Comparison of ENCODE assay signal across 10 cellular contexts in genomic region chr14:30560581-30560980, GRCh38. TPM values are rescaled to one million over a fixed set of nuclear protein-coding genes. Genes with fewer than 3 reads are reported as not detected.
DNase-seq lines count a peak whose midpoint lies in the region; ATAC-seq, FAIRE-seq and TF ChIP-seq lines count a peak whose summit lies in the region.
"Had no signal": no experiment of that assay in that cellular context is flagged by ENCODE, and none has a peak within 500 bp of the region (broad histone marks: within the 10 kb centered on the region; RNA-seq: fewer than 3 reads in every experiment).

No MANE protein-coding gene starts in this region.

- H4K20me1 ChIP-seq in HCT116 (ENCODE audit: insufficient read depth) = peaks cover 9% of the 10 kb centered on the region; the same call in 1 of the 2 replicates
- peaks cover 3% of the 10 kb centered on the region for H4K20me1 ChIP-seq in keratinocyte (ENCODE audit: control insufficient read depth, extremely low read depth, insufficient read depth, low read length)

- intact Hi-C loops in HCT116 (cut with micrococcal nuclease) = no loop called here
- intact Hi-C loops in thyroid gland (cut with DNase I) = no loop called here

- H3K9me2 ChIP-seq in HCT116 (ENCODE audit: insufficient read depth) = no peaks in the 10 kb centered on the region

- dilution Hi-C loops in keratinocyte (cut with MboI; ENCODE audit: extremely low pct_ligation_motif_present, low sequenced_read_pairs) = no loop called here

- CTCF ChIA-PET in HCT116 (lab: Charles Lee) = no interaction called here

- 87 to 92% methylated on average over 1 of the region's 1 CpG for WGBS in thyroid gland, 2 donors

- no peak overlapping the region for H3K27ac ChIP-seq in HCT116 (ENCODE audit: low read depth, low read length)
- no peak overlapping the region for H3K27ac ChIP-seq in keratinocyte (ENCODE audit: control insufficient read depth, insufficient read depth, low read length)
- H3K27ac ChIP-seq in thyroid gland = no peak overlapping the region
- H3K27ac ChIP-seq: stomach had no signal

- POLR2A ChIA-PET in HCT116 (lab: Charles Lee) = no interaction called here

- H3K36me3 ChIP-seq in HCT116 (ENCODE audit: control insufficient read depth in 1 of 2, insufficient read depth in 2 of 2, low read length in 2 of 2) (peaks cover 2 to 3% of the 10 kb centered on the region in 2 experiments; a peak in 2 of 4 replicates), keratinocyte (ENCODE audit: control insufficient read depth in 2 of 2, extremely low read depth in 1 of 2, insufficient read depth in 2 of 2, low read length in 2 of 2) (peaks cover 0 to 4% of the 10 kb centered on the region in 2 experiments), thyroid gland (no peaks in the 10 kb centered on the region)
- H3K36me3 ChIP-seq: stomach had no signal

- H3K9me1 ChIP-seq in keratinocyte (ENCODE audit: control insufficient read depth, extremely low read depth, insufficient read depth, low read length) = no peaks in the 10 kb centered on the region

- no peak for FAIRE-seq in keratinocyte (lab: Jason Lieb, UNC)

- peaks cover 3% of the 10 kb centered on the region for H3K36me3 Mint-ChIP-seq in activated naive CD8-positive, alpha-beta T cell

- H3K79me2 ChIP-seq in HCT116 (ENCODE audit: insufficient read depth, low read length) = peaks cover 65% of the 10 kb centered on the region
- peaks cover 63% of the 10 kb centered on the region for H3K79me2 ChIP-seq in keratinocyte (ENCODE audit: control insufficient read depth, insufficient read depth, low read length)

- no peaks in the 10 kb centered on the region for H3K9me3 Mint-ChIP-seq in activated naive CD8-positive, alpha-beta T cell (ENCODE audit: low read depth)

- H3K4me1 ChIP-seq in HCT116 (ENCODE audit: control insufficient read depth in 1 of 2, insufficient read depth in 2 of 2, low read length in 2 of 2) = peaks cover 8 to 21% of the 10 kb centered on the region in 2 experiments
- H3K4me1 ChIP-seq in keratinocyte (ENCODE audit: control insufficient read depth, extremely low read depth, insufficient read depth, low read length) = peaks cover 15% of the 10 kb centered on the region
- peaks cover 3 to 9% of the 10 kb centered on the region in 2 donors for H3K4me1 ChIP-seq in thyroid gland

- BruUV-seq in HCT116 (replicated peaks; lab: Mats Ljungman, UMichigan) = no TSS peak

- TF ChIP-seq POLR2A in HCT116 (IDR thresholded peaks at IDR 0.05; ENCODE audit: borderline replicate concordance, extremely low read depth, insufficient read depth, insufficient read length) = no peak
- TF ChIP-seq POLR2A in thyroid gland (IDR thresholded peaks at IDR 0.05) = no peak

- ATAC-seq in HCT116 = no peak
- ATAC-seq in GM21723 (IDR thresholded peaks at IDR 0.05; ENCODE audit: unreplicated experiment) = no peak
- no peak for ATAC-seq in HG03520 (IDR thresholded peaks at IDR 0.05; ENCODE audit: unreplicated experiment)

- H3K9me3 ChIP-seq in HCT116 (ENCODE audit: control insufficient read depth in 1 of 2, insufficient read depth in 1 of 2, low read depth in 1 of 2, low read length in 2 of 2) (no peaks in the 10 kb centered on the region), keratinocyte (ENCODE audit: control insufficient read depth, low read depth, low read length) (no peaks in the 10 kb centered on the region), thyroid gland (no peaks in the 10 kb centered on the region)
- H3K9me3 ChIP-seq: stomach had no signal

- H3K9ac ChIP-seq in HCT116 (ENCODE audit: low read length) = peak overlapping the region; percentile 91; the same call in 1 of the 2 replicates
- H3K9ac ChIP-seq in keratinocyte (ENCODE audit: control insufficient read depth, extremely low read depth, insufficient read depth, low read length) = no peak overlapping the region

- H3K4me3 ChIP-seq in AG09309 (ENCODE audit: control insufficient read depth, low read depth, low read length) = peak overlapping the region; percentile 93
- peak overlapping the region; percentile 92 to 93 for H3K4me3 ChIP-seq in HCT116 (replicated peaks in 1 of 2; ENCODE audit: low read depth in 1 of 2, low read length in 2 of 2)
- peak overlapping the region in 2 of 3 experiments; percentile 95 to 98 for H3K4me3 ChIP-seq in keratinocyte (ENCODE audit: control insufficient read depth in 2 of 3, extremely low read depth in 1 of 3, insufficient read depth in 2 of 3, low read depth in 1 of 3, low read length in 3 of 3)
- no peak overlapping the region for H3K4me3 ChIP-seq in thyroid gland (replicated peaks in 1 of 3)

- no peak for TF ChIP-seq CTCF in AG09309 (IDR thresholded peaks at IDR 0.05; ENCODE audit: control insufficient read depth, insufficient read depth, low read depth, low read length, missing control alignments)
- TF ChIP-seq CTCF in HCT116 (IDR thresholded peaks at IDR 0.05 in 2 of 3, conservative IDR thresholded peaks at IDR 0.05 in 1 of 3; ENCODE audit: borderline replicate concordance in 1 of 3, insufficient read depth in 1 of 3, low read depth in 2 of 3, low read length in 2 of 3) = no peak
- TF ChIP-seq CTCF in keratinocyte (optimal IDR thresholded peaks at IDR 0.05 in 1 of 3, IDR thresholded peaks at IDR 0.05 in 1 of 3, conservative IDR thresholded peaks at IDR 0.05 in 1 of 3; ENCODE audit: extremely low read depth in 1 of 3, insufficient read depth in 2 of 3, low read length in 3 of 3) = no peak
- TF ChIP-seq CTCF in thyroid gland (IDR thresholded peaks at IDR 0.05) = no peak

- H3K4me3 Mint-ChIP-seq in activated naive CD8-positive, alpha-beta T cell = peak overlapping the region; percentile 81

- no peak for TF ChIP-seq RAD21 in HCT116 (IDR thresholded peaks at IDR 0.05; ENCODE audit: low read depth)

- H3K27me3 ChIP-seq in HCT116 (ENCODE audit: insufficient read depth, low read length) (no peaks in the 10 kb centered on the region), keratinocyte (ENCODE audit: control insufficient read depth, extremely low read depth, insufficient read depth, low read length) (no peaks in the 10 kb centered on the region), thyroid gland (no peaks in the 10 kb centered on the region)
- H3K27me3 ChIP-seq: stomach had no signal

- peaks cover 38% of the 10 kb centered on the region for H3K4me1 Mint-ChIP-seq in activated naive CD8-positive, alpha-beta T cell (ENCODE audit: low read depth)

- H3K4me2 ChIP-seq in HCT116 (ENCODE audit: low read length) (peak overlapping the region; percentile 77), keratinocyte (ENCODE audit: control insufficient read depth, extremely low read depth, insufficient read depth, low read depth, low read length) (peak overlapping the region; percentile 100)

- no peak overlapping the region for H2AFZ ChIP-seq in HCT116 (ENCODE audit: low read depth, low read length, poor library complexity, severe bottlenecking)
- no peak overlapping the region for H2AFZ ChIP-seq in keratinocyte (ENCODE audit: control insufficient read depth, low read length)

- RAD21 ChIA-PET in HCT116 (lab: Charles Lee; ENCODE audit: low non-redundant PET in 1 of 2, low total read pairs in 2 of 2, uncharacterized antibody in 2 of 2, unreplicated experiment in 2 of 2) = no interaction called here

- H3K27ac Mint-ChIP-seq in activated naive CD8-positive, alpha-beta T cell = no peak overlapping the region

- no peaks in the 10 kb centered on the region for H3K27me3 Mint-ChIP-seq in activated naive CD8-positive, alpha-beta T cell

- DNase-seq in AG09309 (ENCODE audit: low read depth) (no peak), HCT116 (ENCODE audit: low read depth, low spot score) (no peak), keratinocyte (ENCODE audit: low read depth, low spot score) (no peak), thyroid gland (no peak), cerebellar nuclear complex (lab: John Stamatoyannopoulos, UW) (no peak)
- DNase-seq: NCI-H510A, stomach had no signal

TF ChIP-seq in HCT116, 20 proteins besides CTCF, POLR2A, EP300 and RAD21 (continues in another document):
- TF ChIP-seq YY1 (IDR thresholded peaks at IDR 0.05; ENCODE audit: extremely low read depth, insufficient replicate concordance, low read depth, low read length) (no peak), JUND (IDR thresholded peaks at IDR 0.05) (no peak), POLR2AphosphoS5 (IDR thresholded peaks at IDR 0.05; ENCODE audit: low read depth, low read length) (no peak), EGR1 (IDR thresholded peaks at IDR 0.05; ENCODE audit: low read depth) (no peak)
- TF ChIP-seq, protein P1, sequence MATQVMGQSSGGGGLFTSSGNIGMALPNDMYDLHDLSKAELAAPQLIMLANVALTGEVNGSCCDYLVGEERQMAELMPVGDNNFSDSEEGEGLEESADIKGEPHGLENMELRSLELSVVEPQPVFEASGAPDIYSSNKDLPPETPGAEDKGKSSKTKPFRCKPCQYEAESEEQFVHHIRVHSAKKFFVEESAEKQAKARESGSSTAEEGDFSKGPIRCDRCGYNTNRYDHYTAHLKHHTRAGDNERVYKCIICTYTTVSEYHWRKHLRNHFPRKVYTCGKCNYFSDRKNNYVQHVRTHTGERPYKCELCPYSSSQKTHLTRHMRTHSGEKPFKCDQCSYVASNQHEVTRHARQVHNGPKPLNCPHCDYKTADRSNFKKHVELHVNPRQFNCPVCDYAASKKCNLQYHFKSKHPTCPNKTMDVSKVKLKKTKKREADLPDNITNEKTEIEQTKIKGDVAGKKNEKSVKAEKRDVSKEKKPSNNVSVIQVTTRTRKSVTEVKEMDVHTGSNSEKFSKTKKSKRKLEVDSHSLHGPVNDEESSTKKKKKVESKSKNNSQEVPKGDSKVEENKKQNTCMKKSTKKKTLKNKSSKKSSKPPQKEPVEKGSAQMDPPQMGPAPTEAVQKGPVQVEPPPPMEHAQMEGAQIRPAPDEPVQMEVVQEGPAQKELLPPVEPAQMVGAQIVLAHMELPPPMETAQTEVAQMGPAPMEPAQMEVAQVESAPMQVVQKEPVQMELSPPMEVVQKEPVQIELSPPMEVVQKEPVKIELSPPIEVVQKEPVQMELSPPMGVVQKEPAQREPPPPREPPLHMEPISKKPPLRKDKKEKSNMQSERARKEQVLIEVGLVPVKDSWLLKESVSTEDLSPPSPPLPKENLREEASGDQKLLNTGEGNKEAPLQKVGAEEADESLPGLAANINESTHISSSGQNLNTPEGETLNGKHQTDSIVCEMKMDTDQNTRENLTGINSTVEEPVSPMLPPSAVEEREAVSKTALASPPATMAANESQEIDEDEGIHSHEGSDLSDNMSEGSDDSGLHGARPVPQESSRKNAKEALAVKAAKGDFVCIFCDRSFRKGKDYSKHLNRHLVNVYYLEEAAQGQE (IDR thresholded peaks at IDR 0.05; ENCODE audit: low read depth) = no peak

RNA-seq across cellular contexts. Expression of gene G2E3, which starts 1.6 kb away (rescaled TPM):
- total RNA-seq in HCT116 (2021; ENCODE audit: unreplicated experiment) (47.0 TPM), thyroid gland (10 to 100 TPM in 2 of 4 donors, 1 to 10 TPM in 2; 9.5 to 17.5 (median 10.7) TPM)
- polyA plus RNA-seq in HCT116 (2012) = 10.1 and 13.1 TPM in 2 replicates
- polyA plus RNA-seq in keratinocyte = 11.5 to 24.3 TPM (median 15.6 TPM) in 3 replicates
- polyA plus RNA-seq in keratinocyte (2011; ENCODE audit: low read depth) = 13.9 TPM
- 5.5 and 12.7 TPM in 2 replicates for polyA plus RNA-seq in keratinocyte (2011; cell fraction: cytosol; rRNA removed)
- polyA plus RNA-seq in keratinocyte (2011; cell fraction: nucleus; rRNA removed) = 14.2 and 18.9 TPM in 2 replicates
- polyA plus RNA-seq in keratinocyte (2012; ENCODE audit: low replicate concordance) = 7.3 and 11.2 TPM in 2 replicates
- 5.9 to 23.2 TPM (median 7.9 TPM) in 3 replicates for polyA minus RNA-seq in keratinocyte
- 16.3 TPM for polyA minus RNA-seq in keratinocyte (2011; cell fraction: cytosol; rRNA and poly(A)+ RNA removed)
- 15.2 and 24.6 TPM in 2 replicates for polyA minus RNA-seq in keratinocyte (2011; cell fraction: nucleus; rRNA and poly(A)+ RNA removed)

Comparison
In these comparisons a context has a peak if more than half of its experiments do, and no peak if none do; other contexts are left out.
1. H3K4me3 ChIP-seq: peak in AG09309 (single experiment), HCT116 (2 of 2) and keratinocyte (2 of 3); none in thyroid gland (0 of 3).